11 cellular contexts compared by ENCODE assay signal in genomic region chr4:17616283-17616682, GRCh38. TPM values are rescaled to one million over a fixed set of nuclear protein-coding genes. Genes with fewer than 3 reads are reported as not detected.
DNase-seq lines count a peak whose midpoint lies in the region; ATAC-seq, FAIRE-seq and TF ChIP-seq lines count a peak whose summit lies in the region.
"Had no signal": no experiment of that assay in that cellular context is flagged by ENCODE, and none has a peak within 500 bp of the region (broad histone marks: within the 10 kb centered on the region; RNA-seq: fewer than 3 reads in every experiment).

No MANE protein-coding gene starts in this region.

- TF ChIP-seq EP300 in A549 (IDR thresholded peaks at IDR 0.05): no peak
- TF ChIP-seq EP300 in sigmoid colon (IDR thresholded peaks at IDR 0.05): no peak

- H3K4me3 Mint-ChIP-seq in brain: peak overlapping the region; percentile 82 to 90 (median 84)

- peak overlapping the region; percentile 69 to 82 (median 76) for H3K27ac Mint-ChIP-seq in brain

- TF ChIP-seq CTCF in A549 (IDR thresholded peaks at IDR 0.05): no peak
- no peak for TF ChIP-seq CTCF in HL-60 (IDR thresholded peaks at IDR 0.05; ENCODE audit: insufficient read depth, low read length)
- no peak for TF ChIP-seq CTCF in brain (conservative IDR thresholded peaks at IDR 0.05)
- no peak for TF ChIP-seq CTCF in sigmoid colon (IDR thresholded peaks at IDR 0.05)

- H3K36me3 ChIP-seq in muscle layer of duodenum (ENCODE audit: control insufficient read depth in 1 of 2, insufficient read depth in 2 of 2, low read length in 2 of 2) (peaks cover 2 to 43% of the 10 kb centered on the region in 2 donors), sigmoid colon (peaks cover 0 to 45% (median 14%) of the 10 kb centered on the region in 4 donors)

- TF ChIP-seq RAD21 in A549 (conservative IDR thresholded peaks at IDR 0.05 in 1 of 2, IDR thresholded peaks at IDR 0.05 in 1 of 2): no peak

- peak overlapping the region; percentile 89; the same call in 2 of the 3 replicates for H3K4me2 ChIP-seq in A549

- no peak for TF ChIP-seq POLR2A in A549 (IDR thresholded peaks at IDR 0.05; ENCODE audit: low read length)
- TF ChIP-seq POLR2A in sigmoid colon (IDR thresholded peaks at IDR 0.05): no peak

- DNase-seq in A549 (ENCODE audit: low read depth in 1 of 2, low spot score in 1 of 2) (no peak), HL-60 (ENCODE audit: low read depth in 1 of 2, low spot score in 1 of 2) (no peak), sigmoid colon (no peak), head of caudate nucleus (no peak)
- DNase-seq: NCI-H748 treated with DMSO at 0.1 percent for 48 hours had no signal

- FAIRE-seq in A549 (lab: Jason Lieb, UNC): no peak
- FAIRE-seq: GM18507 had no signal

- H3K9me3 Mint-ChIP-seq in brain: peaks cover 0 to 3% (median 0%) of the 10 kb centered on the region in 5 experiments

- no peak overlapping the region for H3K4me3 ChIP-seq in A549
- H3K4me3 ChIP-seq in HL-60 (replicated peaks; ENCODE audit: insufficient read depth, low read length): peak overlapping the region; percentile 6; the same call in 1 of the 2 replicates
- H3K4me3 ChIP-seq in muscle layer of duodenum (ENCODE audit: low read depth in 1 of 2, low read length in 2 of 2): peak overlapping the region; percentile 2 to 100
- peak overlapping the region in 1 of 4 donors; percentile 60 for H3K4me3 ChIP-seq in sigmoid colon

- POLR2A ChIA-PET in A549 (lab: Yijun Ruan, JAX): no interaction called here

- H3K27me3 Mint-ChIP-seq in brain: peaks cover 8% of the 10 kb centered on the region

- intact Hi-C loops in sigmoid colon (cut with DNase I): loop anchor here (5.0 kb wide), 1 partner anchor 191 kb away; no protein-coding TSS in a partner anchor
- intact Hi-C loops in head of caudate nucleus (cut with DNase I): loop anchor here (10.0 kb wide), 1 partner anchor 409 kb away; the partner anchor contains the start of gene LCORL

- CTCF ChIA-PET in A549 (lab: Yijun Ruan, JAX): interaction anchor here (0.7 kb wide), 1 partner anchor 67 kb away, joined by 3 read pairs; no protein-coding TSS in a partner anchor

- peaks cover 49% of the 10 kb centered on the region for H3K4me1 Mint-ChIP-seq in brain

- ATAC-seq in A549 (no peak), GM18909 (IDR thresholded peaks at IDR 0.05; ENCODE audit: poor library complexity, unreplicated experiment) (no peak), HG02981 (IDR thresholded peaks at IDR 0.05; ENCODE audit: unreplicated experiment) (no peak)

- 86% methylated on average over 5 of the region's 5 CpGs for whole genome bisulfite sequencing in A549 (ENCODE audit: missing lambda C conversion rate)
- WGBS in sigmoid colon, 2 donors: 58 to 65% methylated on average over 5 of the region's 5 CpGs

- H3K27ac ChIP-seq in A549 (no peak overlapping the region), HL-60 (replicated peaks) (no peak overlapping the region), muscle layer of duodenum (ENCODE audit: low read length) (no peak overlapping the region), sigmoid colon (no peak overlapping the region)
- H3K27ac ChIP-seq: VCaP had no signal

- peaks cover 35% of the 10 kb centered on the region for H3K36me3 Mint-ChIP-seq in brain

- H3K4me1 ChIP-seq in A549 (peaks cover 11% of the 10 kb centered on the region; the same call in 2 of the 3 replicates), muscle layer of duodenum (ENCODE audit: control insufficient read depth in 1 of 2, insufficient read depth in 2 of 2, low read length in 2 of 2) (peaks cover 13 to 31% of the 10 kb centered on the region in 2 donors), sigmoid colon (peaks cover 0 to 49% (median 43%) of the 10 kb centered on the region in 4 donors)

- no peaks in the 10 kb centered on the region for H3K9me3 ChIP-seq in A549
- H3K9me3 ChIP-seq in muscle layer of duodenum (ENCODE audit: control insufficient read depth in 1 of 2, low read length in 2 of 2): no peaks in the 10 kb centered on the region
- no peaks in the 10 kb centered on the region for H3K9me3 ChIP-seq in sigmoid colon

- H3K27me3 ChIP-seq in HL-60 (ENCODE audit: insufficient read depth, poor library complexity, severe bottlenecking): no peaks in the 10 kb centered on the region
- no peaks in the 10 kb centered on the region for H3K27me3 ChIP-seq in muscle layer of duodenum (ENCODE audit: low read depth, low read length)
- H3K27me3 ChIP-seq in sigmoid colon: no peaks in the 10 kb centered on the region

TF ChIP-seq in A549, 52 proteins besides CTCF, POLR2A, EP300 and RAD21:
- TF ChIP-seq RARB (CRISPR knock-in tag; IDR thresholded peaks at IDR 0.05): no peak
- no peak for TF ChIP-seq ESRRA (IDR thresholded peaks at IDR 0.05; ENCODE audit: borderline replicate concordance, low read length)
- TF ChIP-seq RFX5 (IDR thresholded peaks at IDR 0.05): no peak
- no peak for TF ChIP-seq MAFK (IDR thresholded peaks at IDR 0.05; ENCODE audit: partially characterized antibody)
- no peak for TF ChIP-seq CHD2 (IDR thresholded peaks at IDR 0.05; ENCODE audit: low read length, partially characterized antibody)
- no peak for TF ChIP-seq HMGXB4 (CRISPR knock-in tag; IDR thresholded peaks at IDR 0.05; ENCODE audit: borderline replicate concordance)
- TF ChIP-seq JUN (IDR thresholded peaks at IDR 0.05): no peak
- no peak for TF ChIP-seq ZC3H11A (IDR thresholded peaks at IDR 0.05)
- TF ChIP-seq NPAS2 (CRISPR knock-in tag; IDR thresholded peaks at IDR 0.05; ENCODE audit: borderline replicate concordance): no peak
- no peak for TF ChIP-seq FOSL2 (IDR thresholded peaks at IDR 0.05)
- no peak for TF ChIP-seq FOSL2 (CRISPR knock-in tag; IDR thresholded peaks at IDR 0.05)
- TF ChIP-seq CEBPB (IDR thresholded peaks at IDR 0.05): no peak
- TF ChIP-seq GATA3 (IDR thresholded peaks at IDR 0.05; ENCODE audit: borderline replicate concordance): no peak
- TF ChIP-seq HDAC2 (IDR thresholded peaks at IDR 0.05): no peak
- no peak for TF ChIP-seq JUNB (IDR thresholded peaks at IDR 0.05)
- TF ChIP-seq RNF2 (IDR thresholded peaks at IDR 0.05; ENCODE audit: borderline replicate concordance, low read depth): no peak

RNA-seq across cellular contexts. Expression of gene MED28, which starts 1.8 kb away (rescaled TPM):
- polyA plus RNA-seq in A549 (2011; rRNA removed): 13.0 and 15.5 TPM in 2 replicates
- polyA plus RNA-seq in A549 (2012; cell fraction: cytosol; rRNA removed): 3.0 and 3.7 TPM in 2 replicates
- 1.8 and 6.8 TPM in 2 replicates for polyA plus RNA-seq in A549 (2012; cell fraction: nucleus; rRNA removed)
- polyA plus RNA-seq in A549 (2017; fragmentation: RNase III; extraction: RNeasy Plus Mini Kit Qiagen cat#74134 plus additional on column Dnase treatment): 27.7 to 30.8 TPM (median 28.4 TPM) in 3 replicates
- polyA minus RNA-seq in A549 (2011; rRNA and poly(A)+ RNA removed): 5.9 and 6.7 TPM in 2 replicates
- polyA plus RNA-seq in brain (ENCODE audit: insufficient read depth, low read depth, low replicate concordance): 35.2 TPM
- total RNA-seq in sigmoid colon: 10 to 100 TPM; 17.1 to 24.0 (median 18.7) TPM
- 10 to 100 TPM in 1 of 3 donors, 1 to 10 TPM in 2; 8.4 to 15.2 (median 9.2) TPM for polyA plus RNA-seq in sigmoid colon

RNA-seq across cellular contexts. Expression of gene LAP3, which starts 39.3 kb away (rescaled TPM):
- polyA plus RNA-seq in A549 (2011; rRNA removed) (39.6 and 46.2 TPM in 2 replicates), A549 (2017; fragmentation: RNase III; extraction: RNeasy Plus Mini Kit Qiagen cat#74134 plus additional on column Dnase treatment) (38.6 to 45.9 TPM (median 39.4 TPM) in 3 replicates), brain (ENCODE audit: insufficient read depth, low read depth, low replicate concordance) (36.6 TPM), sigmoid colon (100 to 1,000 TPM in 1 of 3 donors, 10 to 100 TPM in 2; 55.3 to 126 (median 70.1) TPM)
- polyA plus RNA-seq in A549 (2012; cell fraction: cytosol; rRNA removed): 28.5 and 30.8 TPM in 2 replicates
- polyA plus RNA-seq in A549 (2012; cell fraction: nucleus; rRNA removed): 13.5 and 22.5 TPM in 2 replicates
- polyA minus RNA-seq in A549 (2011; rRNA and poly(A)+ RNA removed): 16.9 and 18.4 TPM in 2 replicates
- 10 to 100 TPM; 37.1 to 69.9 (median 51.3) TPM for total RNA-seq in sigmoid colon
